22 cellular contexts compared by ENCODE assay signal in genomic region chr5:14479143-14479701, GRCh38.
"Had no signal": no experiment of that assay in that cellular context is flagged by ENCODE, and none has a peak within 500 bp of the region (broad histone marks: within the 10 kb centered on the region; RNA-seq: fewer than 3 reads in every experiment).

No MANE protein-coding gene starts in this region.

- H3K9me3 Mint-ChIP-seq: activated naive CD8-positive, alpha-beta T cell treated with anti-CD3 and anti-CD28 coated beads, Interleukin-2, amount 10 ng/mL, durations not matched to agents 7 days and 5 days; endodermal cell; nephron had no signal

- H3K27me3 Mint-ChIP-seq: activated naive CD8-positive, alpha-beta T cell treated with anti-CD3 and anti-CD28 coated beads, Interleukin-2, amount 10 ng/mL, durations not matched to agents 7 days and 5 days had no signal

- H3K4me3 ChIP-seq: coronary artery, gastroesophageal sphincter, heart left ventricle, right lobe of liver, skin epidermis, testis, vagina had no signal

- DNase-seq: activated CD4-positive, alpha-beta T cell treated with anti-CD3 and anti-CD28 coated beads, Interleukin-2, amount 50 U/mL, for 4 hours; activated CD8-positive, alpha-beta memory T cell treated with anti-CD3 and anti-CD28 coated beads for 24 hours; activated CD8-positive, alpha-beta memory T cell treated with anti-CD3 and anti-CD28 coated beads, Interleukin-2, amount 50 U/mL, for 4 hours; activated naive CD8-positive, alpha-beta T cell treated with anti-CD3 and anti-CD28 coated beads, Interleukin-2, amount 10 ng/mL, durations not matched to agents 7 days and 5 days; amygdala; cerebellar nuclear complex; endodermal cell; heart left ventricle; nucleus accumbens; posterior cingulate gyrus; right lobe of liver; stimulated activated CD4-positive, alpha-beta T cell treated with anti-CD3 and anti-CD28 coated beads, Interleukin-1b, Interleukin-23, amount 100 ng/mL, for 48 hours; testis; trophoblast cell had no signal

- H3K4me1 Mint-ChIP-seq: endodermal cell had no signal

- ATAC-seq: activated CD4-positive, CD25-positive, alpha-beta regulatory T cell treated with anti-CD3 and anti-CD28 coated beads, Interleukin-2, amount 50 U/mL, for 24 hours; gastroesophageal sphincter; heart left ventricle; right lobe of liver had no signal

- H3K9me3 ChIP-seq: gastroesophageal sphincter, heart left ventricle, right lobe of liver, testis, vagina had no signal

- H3K27ac ChIP-seq: coronary artery, epithelial cell of prostate, gastroesophageal sphincter, heart left ventricle, right lobe of liver, skin epidermis, testis, vagina, VCaP had no signal

- H3K4me3 Mint-ChIP-seq: activated naive CD8-positive, alpha-beta T cell treated with anti-CD3 and anti-CD28 coated beads, Interleukin-2, amount 10 ng/mL, durations not matched to agents 7 days and 5 days; endodermal cell; nephron had no signal

- H3K27ac Mint-ChIP-seq: activated naive CD8-positive, alpha-beta T cell treated with anti-CD3 and anti-CD28 coated beads, Interleukin-2, amount 10 ng/mL, durations not matched to agents 7 days and 5 days; endodermal cell had no signal

- H3K4me1 ChIP-seq: right lobe of liver, testis, vagina had no signal

- H3K27me3 ChIP-seq: gastroesophageal sphincter, heart left ventricle, right lobe of liver, testis, vagina had no signal
